ENCODE assay signal across 13 cellular contexts in genomic region chr2:219437141-219437540, GRCh38. TPM values are rescaled to one million over a fixed set of nuclear protein-coding genes. Genes with fewer than 3 reads are reported as not detected.
"Had no signal": no experiment of that assay in that cellular context is flagged by ENCODE, and none has a peak within 500 bp of the region (broad histone marks: within the 10 kb centered on the region; RNA-seq: fewer than 3 reads in every experiment).

No MANE protein-coding gene starts in this region.

- DNase-seq: activated CD4-positive, alpha-beta T cell treated with anti-CD3 and anti-CD28 coated beads, Interleukin-2, amount 50 U/mL, for 48 hours; activated CD4-positive, CD25-positive, alpha-beta regulatory T cell treated with anti-CD3 and anti-CD28 coated beads, Interleukin-2, amount 50 U/mL, for 72 hours; activated CD8-positive, alpha-beta memory T cell treated with anti-CD3 and anti-CD28 coated beads, Interleukin-2, amount 10 ng/mL, durations not matched to agents 7 days and 5 days; activated effector memory CD4-positive, alpha-beta T cell treated with Interleukin-2 at 50 U/mL for 16 hours; activated T-cell treated with anti-CD3 and anti-CD28 coated beads, Interleukin-2, amount 50 U/mL, for 24 hours; amygdala; nephron progenitor cell; stimulated activated CD4-positive, alpha-beta T cell treated with anti-CD3 and anti-CD28 coated beads, Interleukin-1b, Interleukin-23, amount 100 ng/mL, for 48 hours; stimulated activated naive B cell treated with anti-CD40 and anti-IgM and Interleukin-4, amounts not matched to agents 10 μg/mL and 1 μg/mL and 100 μg/mL, for 72 hours; T-helper 9 cell had no signal

- H3K4me3 ChIP-seq: SJSA1, smooth muscle cell had no signal

- H3K4me1 Mint-ChIP-seq: activated CD8-positive, alpha-beta memory T cell treated with anti-CD3 and anti-CD28 coated beads, Interleukin-2, amount 10 ng/mL, durations not matched to agents 7 days and 5 days had no signal

- H3K9me3 Mint-ChIP-seq: activated T-cell treated with anti-CD3 and anti-CD28 coated beads, Interleukin-2, amount 50 U/mL, for 24 hours; nephron progenitor cell; stimulated activated naive B cell treated with anti-CD40 and anti-IgM and Interleukin-4, amounts not matched to agents 10 μg/mL and 1 μg/mL and 100 μg/mL, for 72 hours had no signal

- H3K27ac ChIP-seq: SJSA1 had no signal

- H3K9me3 ChIP-seq: SJSA1 had no signal

- H3K36me3 Mint-ChIP-seq: activated CD8-positive, alpha-beta memory T cell treated with anti-CD3 and anti-CD28 coated beads, Interleukin-2, amount 10 ng/mL, durations not matched to agents 7 days and 5 days; activated naive CD8-positive, alpha-beta T cell; stimulated activated naive B cell treated with anti-CD40 and anti-IgM and Interleukin-4, amounts not matched to agents 10 μg/mL and 1 μg/mL and 100 μg/mL, for 72 hours had no signal

- H3K4me3 Mint-ChIP-seq: activated CD8-positive, alpha-beta memory T cell treated with anti-CD3 and anti-CD28 coated beads, Interleukin-2, amount 10 ng/mL, durations not matched to agents 7 days and 5 days; activated naive CD8-positive, alpha-beta T cell; activated T-cell treated with anti-CD3 and anti-CD28 coated beads, Interleukin-2, amount 50 U/mL, for 24 hours; nephron progenitor cell; stimulated activated naive B cell treated with anti-CD40 and anti-IgM and Interleukin-4, amounts not matched to agents 10 μg/mL and 1 μg/mL and 100 μg/mL, for 72 hours had no signal

- H3K27ac Mint-ChIP-seq: activated CD8-positive, alpha-beta memory T cell treated with anti-CD3 and anti-CD28 coated beads, Interleukin-2, amount 10 ng/mL, durations not matched to agents 7 days and 5 days; activated naive CD8-positive, alpha-beta T cell; activated T-cell treated with anti-CD3 and anti-CD28 coated beads, Interleukin-2, amount 50 U/mL, for 24 hours; nephron progenitor cell; stimulated activated naive B cell treated with anti-CD40 and anti-IgM and Interleukin-4, amounts not matched to agents 10 μg/mL and 1 μg/mL and 100 μg/mL, for 72 hours had no signal

- H3K36me3 ChIP-seq: SJSA1 had no signal

RNA-seq across cellular contexts. Expression of gene DES, which starts 19.0 kb away (rescaled TPM):
- total RNA-seq: activated CD8-positive, alpha-beta memory T cell treated with anti-CD3 and anti-CD28 coated beads, Interleukin-2, amount 10 ng/mL, durations not matched to agents 7 days and 5 days had no signal
